ENCODE assay signal across 13 cellular contexts in the genomic region with DNA sequence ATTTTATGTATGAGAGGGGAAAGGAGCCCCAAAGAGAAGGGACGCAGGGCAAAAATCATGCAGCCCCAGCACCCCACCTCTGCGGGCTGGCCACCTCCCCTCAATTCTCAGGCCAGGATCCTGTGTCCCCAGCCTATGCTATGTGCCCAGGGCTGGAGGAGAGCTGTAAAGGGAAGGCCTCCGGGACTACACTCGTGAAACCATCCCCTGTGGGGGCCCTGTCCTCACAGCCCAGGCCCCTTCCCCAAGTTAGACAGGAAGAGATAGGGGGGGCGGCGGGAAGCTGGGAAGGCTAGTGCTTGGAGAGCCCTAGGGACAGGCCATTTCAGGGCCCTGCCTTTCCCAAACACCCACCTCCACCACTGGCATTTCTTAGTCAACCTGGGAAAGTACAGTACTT. TPM values are rescaled to one million over a fixed set of nuclear protein-coding genes. Genes with fewer than 3 reads are reported as not detected.
DNase-seq lines count a peak whose midpoint lies in the region; ATAC-seq and TF ChIP-seq lines count a peak whose summit lies in the region.
"Had no signal": no experiment of that assay in that cellular context is flagged by ENCODE, and none has a peak within 500 bp of the region (broad histone marks: within the 10 kb centered on the region; RNA-seq: fewer than 3 reads in every experiment).

No MANE protein-coding gene starts in this region.

- intact Hi-C loops in naive thymus-derived CD4-positive, alpha-beta T cell (cut with micrococcal nuclease) = no loop called here

- WGBS in SK-N-SH (ENCODE audit: low lambda C conversion rate) = 86% methylated on average over 3 of the region's 6 CpGs

- H2AFZ ChIP-seq in SK-N-SH (ENCODE audit: low read depth) = no peak overlapping the region

- H3K4me1 ChIP-seq in SK-N-SH (ENCODE audit: control insufficient read depth in 1 of 2, insufficient read depth in 2 of 2, low read depth in 1 of 2, low read length in 1 of 2) = peaks cover 0 to 27% of the 10 kb centered on the region in 2 experiments; a peak in 1 of 4 replicates
- peaks cover 6 to 15% of the 10 kb centered on the region in 2 donors for H3K4me1 ChIP-seq in naive thymus-derived CD4-positive, alpha-beta T cell (ENCODE audit: control insufficient read depth in 2 of 2, insufficient read depth in 2 of 2, low read length in 2 of 2)

- H3K9me3 ChIP-seq in SK-N-SH = no peaks in the 10 kb centered on the region
- no peaks in the 10 kb centered on the region for H3K9me3 ChIP-seq in naive thymus-derived CD4-positive, alpha-beta T cell (ENCODE audit: control insufficient read depth in 2 of 3, low read length in 3 of 3)

- H3K36me3 ChIP-seq in SK-N-SH (replicated peaks in 1 of 2; ENCODE audit: control insufficient read depth in 1 of 2, insufficient read depth in 2 of 2, low read length in 1 of 2) = peaks cover 17 to 39% of the 10 kb centered on the region in 2 experiments
- peaks cover 8 to 40% (median 17%) of the 10 kb centered on the region in 3 experiments for H3K36me3 ChIP-seq in naive thymus-derived CD4-positive, alpha-beta T cell (ENCODE audit: control insufficient read depth in 2 of 3, insufficient read depth in 3 of 3, low read length in 3 of 3)

- H3K79me2 ChIP-seq in SK-N-SH (ENCODE audit: insufficient read depth) = peaks cover 13% of the 10 kb centered on the region
- H3K79me2 ChIP-seq: parathyroid adenoma had no signal

- H3K36me3 Mint-ChIP-seq in naive thymus-derived CD4-positive, alpha-beta T cell = peaks cover 9 to 36% (median 14%) of the 10 kb centered on the region in 5 donors

- CTCF ChIA-PET in SK-N-SH (lab: Yijun Ruan, JAX) = interaction anchor here (0.8 to 1.9 kb wide), 2 partner anchors 22 to 54 kb away, joined by 4 to 10 read pairs; no protein-coding TSS in a partner anchor
- CTCF ChIA-PET in naive thymus-derived CD4-positive, alpha-beta T cell (lab: Charles Lee) = interaction anchor here (0.6 kb wide), 1 partner anchor 67 kb away, joined by 3 read pairs; no protein-coding TSS in a partner anchor

- peaks cover 10% of the 10 kb centered on the region for H3F3A ChIP-seq in SK-N-SH (replicated peaks; ENCODE audit: insufficient read depth)

- no peak for TF ChIP-seq EP300 in SK-N-SH (IDR thresholded peaks at IDR 0.05; ENCODE audit: borderline replicate concordance in 1 of 2, low read depth in 1 of 2, low read length in 1 of 2)

- H3K27ac ChIP-seq in SK-N-SH (ENCODE audit: low read depth in 2 of 2, low read length in 1 of 2) (no peak overlapping the region), cingulate gyrus (ENCODE audit: low read depth, low read length) (peak overlapping the region; percentile 95), temporal lobe (ENCODE audit: low read depth, low read length) (peak overlapping the region; percentile 96)
- H3K27ac ChIP-seq in naive thymus-derived CD4-positive, alpha-beta T cell (ENCODE audit: low read depth, low read length) = peak overlapping the region; percentile 34
- H3K27ac ChIP-seq: 22Rv1, parathyroid adenoma had no signal

- H3K4me3 ChIP-seq in SK-N-SH (ENCODE audit: low read depth in 2 of 2, low read length in 1 of 2) = no peak overlapping the region
- H3K4me3 ChIP-seq in naive thymus-derived CD4-positive, alpha-beta T cell (ENCODE audit: low read length) = no peak overlapping the region

- no peak overlapping the region for H3K4me2 ChIP-seq in SK-N-SH

- peak overlapping the region in 8 of 10 donors; percentile 49 to 92 (median 66) for H3K4me3 Mint-ChIP-seq in naive thymus-derived CD4-positive, alpha-beta T cell

- peaks cover 22 to 42% (median 32%) of the 10 kb centered on the region in 7 donors for H3K4me1 Mint-ChIP-seq in naive thymus-derived CD4-positive, alpha-beta T cell

- peaks cover 0 to 1% (median 0%) of the 10 kb centered on the region in 11 donors for H3K9me3 Mint-ChIP-seq in naive thymus-derived CD4-positive, alpha-beta T cell
- H3K9me3 Mint-ChIP-seq: activated CD4-positive, alpha-beta T cell treated with anti-CD3 and anti-CD28 coated beads, Interleukin-2, amount 10 ng/mL, durations not matched to agents 24 days and 14 days; dendritic cell treated with granulocyte-macrophage colony-stimulating factor and Interleukin-4, amounts not matched to agents 40 ng/mL and 50 ng/mL, for 4 days had no signal

- ATAC-seq in SK-N-SH treated with all-trans-retinoic acid at 6 μM for 48 hours (no peak), GM19463 (IDR thresholded peaks at IDR 0.05; ENCODE audit: unreplicated experiment) (no peak)
- ATAC-seq in naive thymus-derived CD4-positive, alpha-beta T cell = no peak

- no peaks in the 10 kb centered on the region for H3K9me2 ChIP-seq in SK-N-SH

- TF ChIP-seq RAD21 in SK-N-SH (IDR thresholded peaks at IDR 0.05; ENCODE audit: low read length) = no peak

- H3K27me3 Mint-ChIP-seq in naive thymus-derived CD4-positive, alpha-beta T cell = peaks cover 11 to 40% (median 20%) of the 10 kb centered on the region in 5 donors

- peaks cover 15% of the 10 kb centered on the region for H4K20me1 ChIP-seq in SK-N-SH (ENCODE audit: insufficient read depth)

- H3K27ac Mint-ChIP-seq in naive thymus-derived CD4-positive, alpha-beta T cell = peak overlapping the region in 6 of 9 donors; percentile 29 to 76 (median 56)
- H3K27ac Mint-ChIP-seq: activated CD4-positive, alpha-beta T cell treated with anti-CD3 and anti-CD28 coated beads, Interleukin-2, amount 10 ng/mL, durations not matched to agents 24 days and 14 days; dendritic cell treated with granulocyte-macrophage colony-stimulating factor and Interleukin-4, amounts not matched to agents 40 ng/mL and 50 ng/mL, for 4 days had no signal

- no peaks in the 10 kb centered on the region for H3K27me3 ChIP-seq in SK-N-SH (ENCODE audit: insufficient read depth)
- H3K27me3 ChIP-seq in naive thymus-derived CD4-positive, alpha-beta T cell (ENCODE audit: control insufficient read depth in 2 of 2, insufficient read depth in 2 of 2, low read length in 2 of 2) = peaks cover 0 to 3% of the 10 kb centered on the region in 2 donors

- DNase-seq in SK-N-SH (peak; percentile 41), NCI-H128 (lab: John Stamatoyannopoulos, UW; ENCODE audit: unreplicated experiment) (no peak), foreskin melanocyte (no peak)
- no peak for DNase-seq in naive thymus-derived CD4-positive, alpha-beta T cell
- DNase-seq: activated CD4-positive, alpha-beta T cell treated with anti-CD3 and anti-CD28 coated beads, Interleukin-2, amount 10 ng/mL, durations not matched to agents 24 days and 14 days; stimulated activated CD4-positive, alpha-beta T cell treated with anti-CD3 and anti-CD28 coated beads, Interleukin-2, amount 100 ng/mL, for 48 hours had no signal

- POLR2A ChIA-PET in SK-N-SH (lab: Yijun Ruan, JAX) = no interaction called here
- POLR2A ChIA-PET in naive thymus-derived CD4-positive, alpha-beta T cell (lab: Charles Lee) = interaction anchor here (0.9 to 2.0 kb wide), 3 partner anchors 10 to 56 kb away, joined by 3 to 5 read pairs (median 3); no protein-coding TSS in a partner anchor

- no peak overlapping the region for H3K9ac ChIP-seq in SK-N-SH
- H3K9ac ChIP-seq: parathyroid adenoma had no signal

- TF ChIP-seq CTCF in SK-N-SH (IDR thresholded peaks at IDR 0.05) = no peak

TF ChIP-seq in SK-N-SH, 30 proteins besides CTCF, POLR2A, EP300 and RAD21 (continues in another document):
- TF ChIP-seq GATA2 (CRISPR knock-in tag; IDR thresholded peaks at IDR 0.05) = no peak
- TF ChIP-seq POLR2AphosphoS5 (IDR thresholded peaks at IDR 0.05; ENCODE audit: low read depth, low read length) = no peak
- TF ChIP-seq RCOR1 (IDR thresholded peaks at IDR 0.05; ENCODE audit: low read length) = no peak
- TF ChIP-seq MXI1 (IDR thresholded peaks at IDR 0.05; ENCODE audit: low read depth, low read length) = no peak
- TF ChIP-seq RXRA (IDR thresholded peaks at IDR 0.05; ENCODE audit: borderline replicate concordance, low read depth) = no peak

TF ChIP-seq in SK-N-SH treated with all-trans-retinoic acid at 6 μM for 48 hours, 23 proteins besides CTCF, POLR2A, EP300 and RAD21 (continues in another document):
- TF ChIP-seq ZFP3 (CRISPR knock-in tag; IDR thresholded peaks at IDR 0.05) = no peak
- TF ChIP-seq TOX (CRISPR knock-in tag; IDR thresholded peaks at IDR 0.05; ENCODE audit: borderline replicate concordance) = no peak

RNA-seq across cellular contexts. Expression of a gene that starts 1.4 kb away (rescaled TPM):
- 0.99 and 1.1 TPM in 2 replicates for polyA plus RNA-seq in SK-N-SH (2012; rRNA removed)
- 0.17 and 0.30 TPM in 2 replicates for polyA plus RNA-seq in SK-N-SH (2012; cell fraction: cytosol; rRNA removed)
- polyA plus RNA-seq in SK-N-SH (2012; cell fraction: nucleus; rRNA removed) = 11.9 TPM in 2 replicates
- 1 to 10 TPM in 3 of 5 experiments, under 1 TPM in 2; 0.51 to 3.5 (median 2.5) TPM for total RNA-seq in naive thymus-derived CD4-positive, alpha-beta T cell
- under 1 TPM in 1 of 2 donors, not detected in 1; 0.26 TPM for polyA plus RNA-seq in naive thymus-derived CD4-positive, alpha-beta T cell
- total RNA-seq in temporal lobe = 1.2 TPM

RNA-seq across cellular contexts. Expression of a gene that starts 6.8 kb away (rescaled TPM):
- polyA plus RNA-seq in SK-N-SH (2012; rRNA removed) = 45.8 and 61.0 TPM in 2 replicates
- 17.8 and 27.5 TPM in 2 replicates for polyA plus RNA-seq in SK-N-SH (2012; cell fraction: cytosol; rRNA removed)
- 154 and 237 TPM in 2 replicates for polyA plus RNA-seq in SK-N-SH (2012; cell fraction: nucleus; rRNA removed)
- 100 to 1,000 TPM in 1 of 5 experiments, 10 to 100 TPM in 4; 50.3 to 103 (median 76.2) TPM for total RNA-seq in naive thymus-derived CD4-positive, alpha-beta T cell
- 1 to 10 TPM; 7.6 to 9.4 TPM for polyA plus RNA-seq in naive thymus-derived CD4-positive, alpha-beta T cell
- 20.7 TPM for total RNA-seq in temporal lobe

RNA-seq across cellular contexts. Expression of a gene that starts 7.0 kb away (rescaled TPM):
- polyA plus RNA-seq in SK-N-SH (2012; rRNA removed) = 129 and 138 TPM in 2 replicates
- 125 and 141 TPM in 2 replicates for polyA plus RNA-seq in SK-N-SH (2012; cell fraction: cytosol; rRNA removed)
- 115 and 121 TPM in 2 replicates for polyA plus RNA-seq in SK-N-SH (2012; cell fraction: nucleus; rRNA removed)
- total RNA-seq in naive thymus-derived CD4-positive, alpha-beta T cell = 10 to 100 TPM; 19.1 to 51.9 (median 27.9) TPM
- 10 to 100 TPM; 23.3 to 24.8 TPM for polyA plus RNA-seq in naive thymus-derived CD4-positive, alpha-beta T cell
- 38.4 TPM for total RNA-seq in temporal lobe

RNA-seq across cellular contexts. Expression of a gene that starts 10.8 kb away (rescaled TPM):
- 33.5 and 37.5 TPM in 2 replicates for polyA plus RNA-seq in SK-N-SH (2012; rRNA removed)
- polyA plus RNA-seq in SK-N-SH (2012; cell fraction: cytosol; rRNA removed) = 21.5 and 28.7 TPM in 2 replicates
- polyA plus RNA-seq in SK-N-SH (2012; cell fraction: nucleus; rRNA removed) = 51.3 and 79.0 TPM in 2 replicates
- total RNA-seq in naive thymus-derived CD4-positive, alpha-beta T cell = 10 to 100 TPM in 4 of 5 experiments, 1 to 10 TPM in 1; 9.7 to 19.5 (median 10.7) TPM
- 10 to 100 TPM; 62.6 to 67.0 TPM for polyA plus RNA-seq in naive thymus-derived CD4-positive, alpha-beta T cell
- total RNA-seq in temporal lobe = 1.5 TPM

RNA-seq across cellular contexts. Expression of a gene that starts 14.7 kb away (rescaled TPM):
- 55.1 and 61.3 TPM in 2 replicates for polyA plus RNA-seq in SK-N-SH (2012; rRNA removed)
- polyA plus RNA-seq in SK-N-SH (2012; cell fraction: cytosol; rRNA removed) = 30.4 and 40.3 TPM in 2 replicates
- polyA plus RNA-seq in SK-N-SH (2012; cell fraction: nucleus; rRNA removed) = 158 and 191 TPM in 2 replicates
- 10 to 100 TPM; 36.2 to 47.2 (median 44.5) TPM for total RNA-seq in naive thymus-derived CD4-positive, alpha-beta T cell
- 10 to 100 TPM in 1 of 2 donors, 1 to 10 TPM in 1; 9.5 to 10.4 TPM for polyA plus RNA-seq in naive thymus-derived CD4-positive, alpha-beta T cell
- 16.7 TPM for total RNA-seq in temporal lobe

Comparison
In these comparisons a context has a peak if more than half of its experiments do, and no peak if none do; other contexts are left out.
1. H3K27ac ChIP-seq: peak in cingulate gyrus (single experiment), naive thymus-derived CD4-positive, alpha-beta T cell (single experiment) and temporal lobe (single experiment); none in SK-N-SH (0 of 2).